In the genomic region with DNA sequence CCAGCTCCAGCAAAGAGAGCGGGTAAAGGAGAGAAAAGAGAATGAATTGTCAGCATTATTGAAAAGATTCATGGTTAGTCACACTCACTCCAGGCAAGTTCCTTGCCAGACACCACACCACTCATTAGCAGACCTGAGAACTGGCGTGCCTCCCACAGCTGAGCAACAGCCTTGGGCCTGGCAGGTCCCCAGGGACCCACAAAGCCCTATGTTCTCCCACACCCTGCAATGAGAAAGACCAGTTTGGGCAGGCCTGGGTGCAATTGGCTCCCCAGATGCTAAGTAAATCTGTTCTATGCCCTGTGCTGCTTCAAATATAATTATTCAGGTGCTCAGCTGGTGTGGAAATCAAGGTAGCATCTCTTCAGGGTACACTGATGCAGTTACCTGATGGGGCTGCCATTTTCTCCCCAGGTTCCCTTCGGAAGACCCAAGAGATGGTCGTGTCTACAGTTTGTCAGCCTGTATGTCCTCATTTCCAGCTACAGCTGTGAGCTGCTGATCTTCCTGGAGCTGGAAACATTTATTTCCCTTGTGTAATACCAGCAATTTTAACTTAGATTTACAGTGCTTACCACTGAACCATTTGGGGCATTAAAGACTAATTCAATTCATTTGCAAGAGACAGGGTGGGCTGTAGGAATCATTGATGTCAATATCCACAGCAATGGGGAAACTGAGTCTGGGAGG, we compare ENCODE assay signal across 8 cellular contexts.
DNase-seq lines count a peak whose midpoint lies in the region; ATAC-seq and TF ChIP-seq lines count a peak whose summit lies in the region.

No MANE protein-coding gene starts in this region.

- in situ Hi-C loops in ACHN (cut with HindIII; ENCODE audit: low pct_ligation_motif_present, low pct_unique_long_range_greater_than_20kb, low sequenced_read_pairs) = no loop called here

- TF ChIP-seq POLR2A in testis (IDR thresholded peaks at IDR 0.05) = no peak

- H3K9me3 Mint-ChIP-seq in T-helper 2 cell treated with Interferon-gamma antibody and Interleukin-4, amounts not matched to agents 5 μg/mL and 100 μg/mL, for 36 hours = no peaks in the 10 kb centered on the region

- ATAC-seq in GM18909 (IDR thresholded peaks at IDR 0.05; ENCODE audit: poor library complexity, unreplicated experiment) (peak; percentile 90), HG03139 (IDR thresholded peaks at IDR 0.05; ENCODE audit: unreplicated experiment) (peak; percentile 73)

- WGBS in testis, 2 donors = 58 to 61% methylated on average over 4 of the region's 4 CpGs

- H3K4me1 ChIP-seq in BE2C = peaks cover 4% of the 10 kb centered on the region
- H3K4me1 ChIP-seq in testis = peaks cover 9% of the 10 kb centered on the region

- no peaks in the 10 kb centered on the region for H3K36me3 ChIP-seq in BE2C
- no peaks in the 10 kb centered on the region for H3K36me3 ChIP-seq in testis (ENCODE audit: low read depth, missing control alignments)

- DNase-seq in BE2C (peak; percentile 53), iris pigment epithelial cell (ENCODE audit: low read depth) (peak; percentile 96), testis (peak; percentile 50), RKO (ENCODE audit: low spot score) (no peak), ACHN (no peak)
- DNase-seq in T-helper 2 cell treated with Interferon-gamma antibody and Interleukin-4, amounts not matched to agents 5 μg/mL and 100 μg/mL, for 36 hours (ENCODE audit: low spot score) = peak; percentile 55

- H3K4me3 ChIP-seq in BE2C (ENCODE audit: low read depth, low read length) (peak overlapping the region; percentile 11; the same call in 1 of the 2 replicates), testis (no peak overlapping the region)

- no peak overlapping the region for H3K27ac ChIP-seq in testis

- no peak overlapping the region for H3K27ac Mint-ChIP-seq in T-helper 2 cell treated with Interferon-gamma antibody and Interleukin-4, amounts not matched to agents 5 μg/mL and 100 μg/mL, for 36 hours

- no peaks in the 10 kb centered on the region for H3K9me3 ChIP-seq in BE2C
- H3K9me3 ChIP-seq in testis = no peaks in the 10 kb centered on the region

- no peaks in the 10 kb centered on the region for H3K36me3 Mint-ChIP-seq in T-helper 2 cell treated with Interferon-gamma antibody and Interleukin-4, amounts not matched to agents 5 μg/mL and 100 μg/mL, for 36 hours (ENCODE audit: low read depth)

- peaks cover 17% of the 10 kb centered on the region for H3K4me1 Mint-ChIP-seq in T-helper 2 cell treated with Interferon-gamma antibody and Interleukin-4, amounts not matched to agents 5 μg/mL and 100 μg/mL, for 36 hours (ENCODE audit: low read depth)

- H3K27me3 ChIP-seq in BE2C = no peaks in the 10 kb centered on the region
- no peaks in the 10 kb centered on the region for H3K27me3 ChIP-seq in testis

- intact Hi-C loops in testis (cut with DNase I; ENCODE audit: low total_unique reads) = no loop called here

- no peaks in the 10 kb centered on the region for H3K27me3 Mint-ChIP-seq in T-helper 2 cell treated with Interferon-gamma antibody and Interleukin-4, amounts not matched to agents 5 μg/mL and 100 μg/mL, for 36 hours (ENCODE audit: low read depth)

- H3K4me3 Mint-ChIP-seq in T-helper 2 cell treated with Interferon-gamma antibody and Interleukin-4, amounts not matched to agents 5 μg/mL and 100 μg/mL, for 36 hours = no peak overlapping the region

- no peak for TF ChIP-seq CTCF in BE2C (IDR thresholded peaks at IDR 0.05; ENCODE audit: low read depth, low read length)
- TF ChIP-seq CTCF in testis (IDR thresholded peaks at IDR 0.05) = no peak

Comparison
In these comparisons a context has a peak if more than half of its experiments do, and no peak if none do; other contexts are left out.
1. DNase-seq: peak in BE2C (single experiment), T-helper 2 cell treated with Interferon-gamma antibody and Interleukin-4, amounts not matched to agents 5 μg/mL and 100 μg/mL, for 36 hours (single experiment), iris pigment epithelial cell (single experiment) and testis (single experiment); none in RKO (single experiment) and ACHN (single experiment).